In genomic region chr9:115877852-115878450, GRCh38 we compare ENCODE assay signal across 1 cellular context.
TF ChIP-seq lines count a peak whose summit lies in the region.

No MANE protein-coding gene starts in this region.

TF ChIP-seq in H1, 55 proteins besides CTCF, POLR2A, EP300 and RAD21 (continued from another document):
- no peak for TF ChIP-seq KDM1A (IDR thresholded peaks at IDR 0.05; ENCODE audit: borderline replicate concordance, low read length)
